24 cellular contexts compared by ENCODE assay signal in the genomic region with DNA sequence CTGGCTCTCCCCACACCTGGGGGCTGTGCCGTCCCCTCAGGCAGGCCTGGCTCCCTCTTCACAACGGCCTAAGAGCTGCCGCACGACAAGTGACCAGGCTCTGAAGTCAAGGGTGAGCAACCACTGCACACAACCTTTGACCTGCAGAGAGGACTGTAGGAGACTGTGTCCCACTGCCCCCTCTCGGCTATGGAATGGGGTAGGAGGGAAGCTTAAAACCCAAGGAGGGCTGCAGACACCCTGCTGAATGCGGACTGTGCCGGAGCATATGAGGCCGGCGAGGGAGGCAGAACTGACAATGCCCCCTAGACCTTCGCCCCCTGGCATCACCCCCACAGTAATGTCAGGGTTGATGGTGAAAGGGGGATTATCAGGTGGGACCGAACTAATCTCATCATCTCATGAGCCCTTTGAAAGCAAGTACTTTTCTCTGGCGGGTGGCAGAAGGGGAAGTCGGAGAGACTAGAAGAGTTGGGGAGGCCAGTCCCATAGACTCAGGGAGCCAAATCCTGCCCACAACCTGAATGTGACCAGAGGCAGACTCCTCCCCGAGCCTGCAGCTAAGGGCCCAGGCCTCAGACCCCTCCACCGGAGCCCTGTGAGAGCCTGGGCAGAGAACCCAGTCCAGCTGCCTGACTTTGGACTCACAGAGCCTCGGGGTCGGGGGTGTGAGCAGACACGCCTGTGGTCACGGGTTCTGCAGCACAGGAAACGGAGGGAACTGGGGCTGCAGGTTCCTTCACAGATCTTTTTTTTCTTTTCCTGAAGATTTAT.
DNase-seq lines count a peak whose midpoint lies in the region; ATAC-seq and TF ChIP-seq lines count a peak whose summit lies in the region.
"Had no signal": no experiment of that assay in that cellular context is flagged by ENCODE, and none has a peak within 500 bp of the region (broad histone marks: within the 10 kb centered on the region; RNA-seq: fewer than 3 reads in every experiment).

No MANE protein-coding gene starts in this region.

- in situ Hi-C loops in gastrocnemius medialis (cut with MboI; ENCODE audit: low sequenced_read_pairs in 4 of 4): no loop called here

- peaks cover 64% of the 10 kb centered on the region for H4K20me1 ChIP-seq in BLaER1

- H3K36me3 Mint-ChIP-seq in endodermal cell (ENCODE audit: low read depth): no peaks in the 10 kb centered on the region
- H3K36me3 Mint-ChIP-seq in natural killer cell treated with Interleukin-12 subunit alpha and Interleukin-12 subunit beta and Interleukin-15 and Interleukin-18, amount 100 ng/mL, for 72 hours: no peaks in the 10 kb centered on the region

- no peak overlapping the region for H3K4me3 Mint-ChIP-seq in endodermal cell
- H3K4me3 Mint-ChIP-seq in natural killer cell treated with Interleukin-12 subunit alpha and Interleukin-12 subunit beta and Interleukin-15 and Interleukin-18, amount 100 ng/mL, for 72 hours: no peak overlapping the region
- H3K4me3 Mint-ChIP-seq: CD4-positive, alpha-beta T cell had no signal

- H3K4me1 Mint-ChIP-seq in endodermal cell: peaks cover 16% of the 10 kb centered on the region
- peaks cover 0 to 3% of the 10 kb centered on the region in 2 donors for H3K4me1 Mint-ChIP-seq in natural killer cell treated with Interleukin-12 subunit alpha and Interleukin-12 subunit beta and Interleukin-15 and Interleukin-18, amount 100 ng/mL, for 72 hours (ENCODE audit: low read depth in 2 of 2)

- peaks cover 9% of the 10 kb centered on the region; the same call in 1 of the 2 replicates for H3K4me1 ChIP-seq in BLaER1
- no peaks in the 10 kb centered on the region for H3K4me1 ChIP-seq in endodermal cell (ENCODE audit: control insufficient read depth, insufficient read depth, low read length)
- H3K4me1 ChIP-seq in gastrocnemius medialis: no peaks in the 10 kb centered on the region

- no peaks in the 10 kb centered on the region for H3K36me3 ChIP-seq in BLaER1
- H3K36me3 ChIP-seq in endodermal cell (ENCODE audit: control insufficient read depth, insufficient read depth, low read length): no peaks in the 10 kb centered on the region
- H3K36me3 ChIP-seq in gastrocnemius medialis: no peaks in the 10 kb centered on the region
- H3K36me3 ChIP-seq: SJSA1 had no signal

- H3K9me3 Mint-ChIP-seq in endodermal cell: no peaks in the 10 kb centered on the region
- no peaks in the 10 kb centered on the region for H3K9me3 Mint-ChIP-seq in natural killer cell treated with Interleukin-12 subunit alpha and Interleukin-12 subunit beta and Interleukin-15 and Interleukin-18, amount 100 ng/mL, for 72 hours
- H3K9me3 Mint-ChIP-seq: CD4-positive, alpha-beta T cell had no signal

- intact Hi-C loops in posterior vena cava (cut with DNase I) (no loop called here), gastrocnemius medialis (cut with DNase I; ENCODE audit: low total_unique reads) (no loop called here)

- TF ChIP-seq POLR2A in gastrocnemius medialis (IDR thresholded peaks at IDR 0.05): no peak

- ATAC-seq in HG02981 (IDR thresholded peaks at IDR 0.05; ENCODE audit: unreplicated experiment) (no peak), gastrocnemius medialis (no peak)
- ATAC-seq in natural killer cell treated with Interleukin-12 subunit alpha and Interleukin-12 subunit beta and Interleukin-15 and Interleukin-18, amount 100 ng/mL, for 72 hours: no peak
- ATAC-seq: GM12878, HepG2, PC-3 had no signal

- peak overlapping the region; percentile 33 for H3K27ac Mint-ChIP-seq in endodermal cell
- H3K27ac Mint-ChIP-seq in natural killer cell treated with Interleukin-12 subunit alpha and Interleukin-12 subunit beta and Interleukin-15 and Interleukin-18, amount 100 ng/mL, for 72 hours: no peak overlapping the region
- H3K27ac Mint-ChIP-seq: CD4-positive, alpha-beta T cell had no signal

- DNase-seq in NCI-H82 (lab: John Stamatoyannopoulos, UW) (peak; percentile 51), endodermal cell (no peak), posterior vena cava (ENCODE audit: low spot score) (peak; percentile 62), gastrocnemius medialis (no peak)
- no peak for DNase-seq in natural killer cell treated with Interleukin-12 subunit alpha and Interleukin-12 subunit beta and Interleukin-15 and Interleukin-18, amount 100 ng/mL, for 72 hours (ENCODE audit: low spot score)
- DNase-seq: CD4-positive, alpha-beta T cell; DMS53; GDM1; Kasumi-1; NCI-H1092 treated with DMSO at 0.1 percent for 48 hours; NCI-H1436; NCI-H187; NCI-H2081 treated with DMSO at 0.1 percent for 48 hours; NCI-H2171; NCI-H226; NCI-H510A treated with DMSO at 0.1 percent for 48 hours; NCI-H748 treated with DMSO at 0.1 percent for 48 hours; NK-92 treated with Interleukin-12 subunit alpha and Interleukin-12 subunit beta, amount 100 ng/mL, for 24 hours; PC-3 had no signal

- peak overlapping the region; percentile 30; the same call in 1 of the 2 replicates for H3K4me2 ChIP-seq in BLaER1

- H3K27me3 ChIP-seq in BLaER1: peaks cover 78% of the 10 kb centered on the region
- H3K27me3 ChIP-seq in endodermal cell (ENCODE audit: control insufficient read depth, insufficient read depth, low read length, poor library complexity, severe bottlenecking): no peaks in the 10 kb centered on the region
- H3K27me3 ChIP-seq in gastrocnemius medialis: peaks cover 5 to 31% (median 17%) of the 10 kb centered on the region in 3 donors
- H3K27me3 ChIP-seq: SJSA1 had no signal

- H3K27me3 Mint-ChIP-seq in endodermal cell (ENCODE audit: insufficient read depth): no peaks in the 10 kb centered on the region
- peaks cover 5 to 10% of the 10 kb centered on the region in 2 donors for H3K27me3 Mint-ChIP-seq in natural killer cell treated with Interleukin-12 subunit alpha and Interleukin-12 subunit beta and Interleukin-15 and Interleukin-18, amount 100 ng/mL, for 72 hours

- H3K27ac ChIP-seq in BLaER1 (no peak overlapping the region), endodermal cell (ENCODE audit: low read depth, low read length) (no peak overlapping the region), gastrocnemius medialis (no peak overlapping the region)
- H3K27ac ChIP-seq: SJSA1 had no signal

- H3K9ac ChIP-seq in BLaER1 (no peak overlapping the region), endodermal cell (ENCODE audit: extremely low read depth, low read length, poor library complexity, severe bottlenecking) (no peak overlapping the region)

- no peaks in the 10 kb centered on the region for H3K9me3 ChIP-seq in BLaER1
- peaks cover under 1% of the 10 kb centered on the region for H3K9me3 ChIP-seq in endodermal cell (ENCODE audit: control insufficient read depth, low read length)
- H3K9me3 ChIP-seq in gastrocnemius medialis: no peaks in the 10 kb centered on the region

- 89 to 93% methylated on average over 16 to 20 of the region's 20 CpGs for WGBS in endodermal cell (ENCODE audit: insufficient coverage in 1 of 2, insufficient read length in 1 of 2), 2 experiments

- H3K4me3 ChIP-seq in BLaER1 (no peak overlapping the region), endodermal cell (ENCODE audit: low read length) (no peak overlapping the region), gastrocnemius medialis (no peak overlapping the region)
- H3K4me3 ChIP-seq: GM12878, SJSA1 had no signal

- TF ChIP-seq CTCF in endodermal cell (conservative IDR thresholded peaks at IDR 0.05): no peak
- no peak for TF ChIP-seq CTCF in gastrocnemius medialis (IDR thresholded peaks at IDR 0.05 in 4 of 5, conservative IDR thresholded peaks at IDR 0.05 in 1 of 5)

Comparison
In these comparisons a context has a peak if more than half of its experiments do, and no peak if none do; other contexts are left out.
1. DNase-seq: peak in NCI-H82 (single experiment) and posterior vena cava (single experiment); none in endodermal cell (single experiment), gastrocnemius medialis (0 of 2) and natural killer cell treated with Interleukin-12 subunit alpha and Interleukin-12 subunit beta and Interleukin-15 and Interleukin-18, amount 100 ng/mL, for 72 hours (single experiment).